10 cellular contexts compared by ENCODE assay signal in genomic region chr14:35855886-35856481, GRCh38. TPM values are rescaled to one million over a fixed set of nuclear protein-coding genes. Genes with fewer than 3 reads are reported as not detected.
A peak's percentile ranks its signal among the peaks of the same experiment; 100 is the strongest.
DNase-seq lines count a peak whose midpoint lies in the region; ATAC-seq lines count a peak whose summit lies in the region.
"Had no signal": no experiment of that assay in that cellular context is flagged by ENCODE, and none has a peak within 500 bp of the region (broad histone marks: within the 10 kb centered on the region; RNA-seq: fewer than 3 reads in every experiment).

No MANE protein-coding gene starts in this region.

- H3K27me3 Mint-ChIP-seq in activated T-helper 2 cell treated with anti-CD3 and anti-CD28 coated beads, Interferon-gamma antibody, Interleukin-2, Interleukin-4, amounts not matched to agents 10 μg/mL and 5 μg/mL and 100 μg/mL, durations not matched to agents 14 hours and 24 hours and 36 hours (ENCODE audit: low read depth) = no peaks in the 10 kb centered on the region

- peaks cover 3% of the 10 kb centered on the region for H3K4me1 Mint-ChIP-seq in activated T-helper 2 cell treated with anti-CD3 and anti-CD28 coated beads, Interferon-gamma antibody, Interleukin-2, Interleukin-4, amounts not matched to agents 10 μg/mL and 5 μg/mL and 100 μg/mL, durations not matched to agents 14 hours and 24 hours and 36 hours (ENCODE audit: low read depth)
- H3K4me1 Mint-ChIP-seq: natural killer cell had no signal

- H3K36me3 Mint-ChIP-seq in activated T-helper 2 cell treated with anti-CD3 and anti-CD28 coated beads, Interferon-gamma antibody, Interleukin-2, Interleukin-4, amounts not matched to agents 10 μg/mL and 5 μg/mL and 100 μg/mL, durations not matched to agents 14 hours and 24 hours and 36 hours (ENCODE audit: low read depth) = peaks cover 14% of the 10 kb centered on the region

- H3K27ac Mint-ChIP-seq in activated T-helper 2 cell treated with anti-CD3 and anti-CD28 coated beads, Interferon-gamma antibody, Interleukin-2, Interleukin-4, amounts not matched to agents 10 μg/mL and 5 μg/mL and 100 μg/mL, durations not matched to agents 14 hours and 24 hours and 36 hours = no peak overlapping the region
- H3K27ac Mint-ChIP-seq: natural killer cell had no signal

- intact Hi-C loops in activated T-helper 2 cell treated with anti-CD3 and anti-CD28 coated beads, Interferon-gamma antibody, Interleukin-2, Interleukin-4, amounts not matched to agents 10 μg/mL and 5 μg/mL and 100 μg/mL, durations not matched to agents 14 hours and 24 hours and 36 hours (cut with micrococcal nuclease) = no loop called here

- H3K4me3 Mint-ChIP-seq in activated T-helper 2 cell treated with anti-CD3 and anti-CD28 coated beads, Interferon-gamma antibody, Interleukin-2, Interleukin-4, amounts not matched to agents 10 μg/mL and 5 μg/mL and 100 μg/mL, durations not matched to agents 14 hours and 24 hours and 36 hours (ENCODE audit: low read depth) = no peak overlapping the region
- H3K4me3 Mint-ChIP-seq: natural killer cell had no signal

- peaks cover 11% of the 10 kb centered on the region for H3K9me3 Mint-ChIP-seq in activated T-helper 2 cell treated with anti-CD3 and anti-CD28 coated beads, Interferon-gamma antibody, Interleukin-2, Interleukin-4, amounts not matched to agents 10 μg/mL and 5 μg/mL and 100 μg/mL, durations not matched to agents 14 hours and 24 hours and 36 hours
- H3K9me3 Mint-ChIP-seq: natural killer cell had no signal

- peak; percentile 98 for ATAC-seq in HG02870 (IDR thresholded peaks at IDR 0.05; ENCODE audit: unreplicated experiment)

- DNase-seq in NCI-H2227 (lab: John Stamatoyannopoulos, UW; ENCODE audit: unreplicated experiment) (peak; percentile 11), NCI-H2227 treated with DMSO at 0.1 percent for 48 hours (lab: John Stamatoyannopoulos, UW) (no peak), NCI-H146 treated with DMSO at 0.1 percent for 48 hours (lab: John Stamatoyannopoulos, UW; ENCODE audit: unreplicated experiment) (peak; percentile 73), renal cortical epithelial cell (ENCODE audit: low read depth) (peak; percentile 9), COLO829 (ENCODE audit: low spot score) (no peak), HK-2 (ENCODE audit: unreplicated experiment) (no peak)
- no peak for DNase-seq in activated T-helper 2 cell treated with anti-CD3 and anti-CD28 coated beads, Interferon-gamma antibody, Interleukin-2, Interleukin-4, amounts not matched to agents 10 μg/mL and 5 μg/mL and 100 μg/mL, durations not matched to agents 14 hours and 24 hours and 36 hours (ENCODE audit: low spot score)
- DNase-seq: ACHN, natural killer cell had no signal

RNA-seq across cellular contexts. Expression of gene BRMS1L, which starts 29.8 kb away (rescaled TPM):
- 2.8 and 9.3 TPM in 2 replicates for total RNA-seq in renal cortical epithelial cell
- total RNA-seq in activated T-helper 2 cell treated with anti-CD3 and anti-CD28 coated beads, Interferon-gamma antibody, Interleukin-2, Interleukin-4, amounts not matched to agents 10 μg/mL and 5 μg/mL and 100 μg/mL, durations not matched to agents 14 hours and 24 hours and 36 hours = 5.3 and 6.1 TPM in 2 replicates

RNA-seq across cellular contexts. Expression of gene RALGAPA1, which starts 46.9 kb away (rescaled TPM):
- 20.5 and 49.7 TPM in 2 replicates for total RNA-seq in renal cortical epithelial cell
- total RNA-seq in activated T-helper 2 cell treated with anti-CD3 and anti-CD28 coated beads, Interferon-gamma antibody, Interleukin-2, Interleukin-4, amounts not matched to agents 10 μg/mL and 5 μg/mL and 100 μg/mL, durations not matched to agents 14 hours and 24 hours and 36 hours = 30.9 and 34.7 TPM in 2 replicates

Comparison
In these comparisons a context has a peak if more than half of its experiments do, and no peak if none do; other contexts are left out.
1. DNase-seq: peak in NCI-H2227 (single experiment), NCI-H146 treated with DMSO at 0.1 percent for 48 hours (single experiment) and renal cortical epithelial cell (single experiment); none in NCI-H2227 treated with DMSO at 0.1 percent for 48 hours (single experiment), COLO829 (single experiment), activated T-helper 2 cell treated with anti-CD3 and anti-CD28 coated beads, Interferon-gamma antibody, Interleukin-2, Interleukin-4, amounts not matched to agents 10 μg/mL and 5 μg/mL and 100 μg/mL, durations not matched to agents 14 hours and 24 hours and 36 hours (single experiment) and HK-2 (single experiment).